ENCODE assay signal across 9 cellular contexts in genomic region chr3:50652709-50653108, GRCh38. TPM values are rescaled to one million over a fixed set of nuclear protein-coding genes. Genes with fewer than 3 reads are reported as not detected.
A peak's percentile ranks its signal among the peaks of the same experiment; 100 is the strongest.
DNase-seq lines count a peak whose midpoint lies in the region; ATAC-seq and TF ChIP-seq lines count a peak whose summit lies in the region.
"Had no signal": no experiment of that assay in that cellular context is flagged by ENCODE, and none has a peak within 500 bp of the region (broad histone marks: within the 10 kb centered on the region; RNA-seq: fewer than 3 reads in every experiment).

No MANE protein-coding gene starts in this region.

- H3F3A ChIP-seq in PC-3 (ENCODE audit: low read length, unreplicated experiment) = no peaks in the 10 kb centered on the region

- H3K4me2 ChIP-seq in PC-3 (ENCODE audit: low read length) = no peak overlapping the region

- DNase-seq in PC-3 (peak; percentile 76), left ventricle myocardium superior (peak; percentile 57), HuH-7 (ENCODE audit: low spot score) (no peak)
- DNase-seq in activated T-helper 9 cell treated with anti-CD3 and anti-CD28 coated beads, Interleukin-2, amount 50 U/mL, for 16 hours (ENCODE audit: low read depth) = peak; percentile 34
- DNase-seq in stimulated activated CD4-positive, alpha-beta T cell treated with anti-CD3 and anti-CD28 coated beads, TNF-alpha, amount 100 ng/mL, for 1 hour (ENCODE audit: low read depth in 3 of 3, low spot score in 1 of 3) = peak in 2 of 3 donors; percentile 23 to 32

- CTCF ChIA-PET in PC-3 (lab: Charles Lee) = interaction anchor here (0.7 to 4.4 kb wide), 9 partner anchors 8 to 1989 kb away, joined by 3 to 40 read pairs (median 3); partner anchors contain the start of genes CISH and MAPKAPK3

- no peak overlapping the region for H3K27ac ChIP-seq in PC-3 (ENCODE audit: low read length)
- H3K27ac ChIP-seq: SK-N-MC had no signal

- H3K36me3 ChIP-seq in PC-3 (ENCODE audit: low read depth, low read length) = peaks cover 7% of the 10 kb centered on the region; the same call in 1 of the 2 replicates

- peak; percentile 80 for ATAC-seq in PC-3
- ATAC-seq in left ventricle myocardium superior = peak; percentile 34
- ATAC-seq in GM19035 (IDR thresholded peaks at IDR 0.05; ENCODE audit: unreplicated experiment) = no peak
- no peak for ATAC-seq in GM19467 (IDR thresholded peaks at IDR 0.05; ENCODE audit: unreplicated experiment)

- no peaks in the 10 kb centered on the region for H4K20me1 ChIP-seq in PC-3 (ENCODE audit: low read length)

- POLR2A ChIA-PET in PC-3 (lab: Charles Lee; ENCODE audit: unreplicated experiment) = no interaction called here

- no peaks in the 10 kb centered on the region for H3K9me3 ChIP-seq in PC-3 (ENCODE audit: low read length)

- H3K27me3 ChIP-seq in PC-3 (ENCODE audit: low read length) = no peaks in the 10 kb centered on the region

- H3K9ac ChIP-seq in PC-3 (ENCODE audit: low read length) = no peak overlapping the region

- intact Hi-C loops in PC-3 (cut with micrococcal nuclease) = loop anchor here (1.0 kb wide), 1 partner anchor 36 kb away; no protein-coding TSS in a partner anchor
- intact Hi-C loops in left ventricle myocardium superior (cut with micrococcal nuclease) = no loop called here

- H3K9me2 ChIP-seq in PC-3 (replicated peaks; ENCODE audit: low read length) = no peaks in the 10 kb centered on the region

- H3K4me3 ChIP-seq in GM12875 (ENCODE audit: low read depth, low read length) = no peak overlapping the region
- no peak overlapping the region for H3K4me3 ChIP-seq in PC-3 (ENCODE audit: low read length)
- H3K4me3 ChIP-seq: SK-N-MC had no signal

- no TSS peak for BruUV-seq in PC-3 (replicated peaks; lab: Mats Ljungman, UMichigan)

- TF ChIP-seq CTCF in GM12875 (IDR thresholded peaks at IDR 0.05; ENCODE audit: borderline replicate concordance, insufficient read depth, low read depth, low read length) (peak; percentile 66), PC-3 (conservative IDR thresholded peaks at IDR 0.05; ENCODE audit: low read depth, low read length) (peak; percentile 81)

- H3K4me1 ChIP-seq in PC-3 (ENCODE audit: insufficient read depth, low read length) = no peaks in the 10 kb centered on the region

- no peak overlapping the region for H2AFZ ChIP-seq in PC-3 (ENCODE audit: low read length)

- no peaks in the 10 kb centered on the region for H3K79me2 ChIP-seq in PC-3 (ENCODE audit: low read length)

RNA-seq across cellular contexts. Expression of gene DOCK3, which starts 22.0 kb away (rescaled TPM):
- total RNA-seq in PC-3 (2014; rRNA removed) (under 0.01 and 0.15 TPM in 2 replicates), left ventricle myocardium superior (3.8 TPM)

RNA-seq across cellular contexts. Expression of gene MAPKAPK3, which starts 35.8 kb away (rescaled TPM):
- 142 and 174 TPM in 2 replicates for total RNA-seq in PC-3 (2014; rRNA removed)
- total RNA-seq in left ventricle myocardium superior = 473 TPM

RNA-seq across cellular contexts. Expression of gene CISH, which starts 41.1 kb away (rescaled TPM):
- total RNA-seq in PC-3 (2014; rRNA removed) (1.6 and 2.3 TPM in 2 replicates), left ventricle myocardium superior (10.2 TPM)

Comparison
In these comparisons a context has a peak if more than half of its experiments do, and no peak if none do; other contexts are left out.
1. ATAC-seq: peak in PC-3 (single experiment) and left ventricle myocardium superior (single experiment); none in GM19035 (single experiment) and GM19467 (single experiment).